In genomic region chrX:134807039-134807729, GRCh38 we compare ENCODE assay signal across 8 cellular contexts. TPM values are rescaled to one million over a fixed set of nuclear protein-coding genes. Genes with fewer than 3 reads are reported as not detected.
DNase-seq lines count a peak whose midpoint lies in the region; ATAC-seq and TF ChIP-seq lines count a peak whose summit lies in the region.

No MANE protein-coding gene starts in this region.

- H3K27me3 Mint-ChIP-seq in chondrocyte (ENCODE audit: low read depth) = no peaks in the 10 kb centered on the region

- ATAC-seq in HG03378 (IDR thresholded peaks at IDR 0.05; ENCODE audit: unreplicated experiment) = peak; percentile 82

- H3K36me3 ChIP-seq in kidney epithelial cell (ENCODE audit: control insufficient read depth, insufficient read depth, low read length) = no peaks in the 10 kb centered on the region

- DNase-seq in Ammon's horn (ENCODE audit: low spot score) (peak; percentile 94), NCI-H446 treated with DMSO at 0.1 percent for 48 hours (lab: John Stamatoyannopoulos, UW) (peak; percentile 76), chondrocyte (ENCODE audit: low spot score) (no peak), kidney epithelial cell (ENCODE audit: low read depth) (peak; percentile 60)
- DNase-seq in activated CD4-positive, alpha-beta T cell treated with anti-CD3 and anti-CD28 coated beads for 1 hour = peak; percentile 78
- DNase-seq in stimulated activated CD4-positive, alpha-beta T cell treated with anti-CD3 and anti-CD28 coated beads, Interleukin-15, amount 100 ng/mL, for 24 hours = peak; percentile 90

- no peaks in the 10 kb centered on the region for H3K9me3 Mint-ChIP-seq in chondrocyte (ENCODE audit: low read depth)

- H3K4me3 Mint-ChIP-seq in chondrocyte (ENCODE audit: unreplicated experiment) = peak overlapping the region; percentile 87

- no peaks in the 10 kb centered on the region for H3K27me3 ChIP-seq in kidney epithelial cell (ENCODE audit: control insufficient read depth, insufficient read depth, low read length)

- peak; percentile 58 for TF ChIP-seq POLR2A in GM19193 (IDR thresholded peaks at IDR 0.05; ENCODE audit: extremely low read depth, insufficient read depth, insufficient read length)

- no peaks in the 10 kb centered on the region for H3K36me3 Mint-ChIP-seq in chondrocyte (ENCODE audit: low read depth)

- peaks cover 11% of the 10 kb centered on the region for H3K4me1 Mint-ChIP-seq in chondrocyte (ENCODE audit: low read depth)

- H3K4me3 ChIP-seq in kidney epithelial cell (ENCODE audit: low read depth, low read length) = peak overlapping the region; percentile 54

- TF ChIP-seq CTCF in chondrocyte (IDR thresholded peaks at IDR 0.05) = no peak
- TF ChIP-seq CTCF in kidney epithelial cell (IDR thresholded peaks at IDR 0.05; ENCODE audit: insufficient read depth, low read length, poor library complexity, severe bottlenecking) = no peak

- peak overlapping the region; percentile 98 for H3K27ac Mint-ChIP-seq in chondrocyte (ENCODE audit: unreplicated experiment)

RNA-seq across cellular contexts. Expression of gene PABIR2, which starts 10.2 kb away (rescaled TPM):
- 7.2 to 12.2 TPM (median 7.8 TPM) in 3 replicates for total RNA-seq in chondrocyte
- total RNA-seq in kidney epithelial cell = 7.9 and 12.9 TPM in 2 replicates
